In genomic region chr4:94451669-94452475, GRCh38 we compare ENCODE assay signal across 1 cellular context.
A peak's percentile ranks its signal among the peaks of the same experiment; 100 is the strongest.
TF ChIP-seq lines count a peak whose summit lies in the region.

PDLIM5 (plus strand) TSS chr4:94451942; CDS start chr4:94455289, 3,347 bp downstream.

TF ChIP-seq in HepG2, 621 proteins besides CTCF, POLR2A, EP300 and RAD21 (continued from another document and continues in another):
- no peak for TF ChIP-seq ZBTB10 (CRISPR knock-in tag; IDR thresholded peaks at IDR 0.05; ENCODE audit: borderline replicate concordance)
- TF ChIP-seq ATF6 (CRISPR knock-in tag; conservative IDR thresholded peaks at IDR 0.05): no peak
- TF ChIP-seq ZNF234 (CRISPR knock-in tag; conservative IDR thresholded peaks at IDR 0.05): no peak
- TF ChIP-seq ZNF24 (IDR thresholded peaks at IDR 0.05): no peak
- no peak for TF ChIP-seq PHF21A (CRISPR knock-in tag; IDR thresholded peaks at IDR 0.05)
- TF ChIP-seq PLSCR1 (CRISPR knock-in tag; IDR thresholded peaks at IDR 0.05; ENCODE audit: borderline replicate concordance): no peak
- TF ChIP-seq ZNF652 (CRISPR knock-in tag; IDR thresholded peaks at IDR 0.05; ENCODE audit: borderline replicate concordance, low read depth): no peak
- TF ChIP-seq ZXDC (CRISPR knock-in tag; IDR thresholded peaks at IDR 0.05): 0 out of 2 replicates have a peak, but pooled peaks have one; percentile 22
- no peak for TF ChIP-seq DDIT3 (CRISPR knock-in tag; IDR thresholded peaks at IDR 0.05)
- TF ChIP-seq BHLHE40 (IDR thresholded peaks at IDR 0.05; ENCODE audit: low read length): no peak
- no peak for TF ChIP-seq GATAD2A (CRISPR knock-in tag; IDR thresholded peaks at IDR 0.05)
- no peak for TF ChIP-seq CEBPB (IDR thresholded peaks at IDR 0.05; ENCODE audit: borderline replicate concordance, low read depth, low read length)
- TF ChIP-seq MTF1 (CRISPR knock-in tag; IDR thresholded peaks at IDR 0.05): no peak
- TF ChIP-seq BCLAF1 (IDR thresholded peaks at IDR 0.05): no peak
- no peak for TF ChIP-seq FOXK2 (IDR thresholded peaks at IDR 0.05)
- peak; percentile 70; the same call in 1 of the 2 replicates for TF ChIP-seq ZNF746 (CRISPR knock-in tag; IDR thresholded peaks at IDR 0.05)
- TF ChIP-seq MYC (CRISPR knock-in tag; IDR thresholded peaks at IDR 0.05; ENCODE audit: borderline replicate concordance): peak; percentile 84; the same call in 1 of the 2 replicates
- no peak for TF ChIP-seq NONO (IDR thresholded peaks at IDR 0.05)
- peak; percentile 75 for TF ChIP-seq NONO (CRISPR knock-in tag; conservative IDR thresholded peaks at IDR 0.05)
- TF ChIP-seq ZNF446 (CRISPR knock-in tag; IDR thresholded peaks at IDR 0.05): 0 out of 2 replicates have a peak, but pooled peaks have one; percentile 31
- 0 out of 2 replicates have a peak, but pooled peaks have one; percentile 40 for TF ChIP-seq TMF1 (CRISPR knock-in tag; IDR thresholded peaks at IDR 0.05; ENCODE audit: low read depth)
- TF ChIP-seq ZNF44 (CRISPR knock-in tag; IDR thresholded peaks at IDR 0.05): no peak
- no peak for TF ChIP-seq ZMYM3 (CRISPR knock-in tag; IDR thresholded peaks at IDR 0.05)
- TF ChIP-seq ZNF678 (CRISPR knock-in tag; IDR thresholded peaks at IDR 0.05): no peak
- TF ChIP-seq ZNF543 (CRISPR knock-in tag; IDR thresholded peaks at IDR 0.05): no peak
- TF ChIP-seq ZNF335 (CRISPR knock-in tag; IDR thresholded peaks at IDR 0.05): no peak; the same call in 1 of the 2 replicates
- TF ChIP-seq YEATS2 (CRISPR knock-in tag; IDR thresholded peaks at IDR 0.05; ENCODE audit: borderline replicate concordance): peak; percentile 30; the same call in 1 of the 2 replicates
- TF ChIP-seq CC2D1A (CRISPR knock-in tag; IDR thresholded peaks at IDR 0.05): no peak
- no peak; the same call in 1 of the 2 replicates for TF ChIP-seq ZNF430 (CRISPR knock-in tag; IDR thresholded peaks at IDR 0.05)
- TF ChIP-seq SMYD3 (CRISPR knock-in tag; IDR thresholded peaks at IDR 0.05): no peak
- TF ChIP-seq ZBTB4 (CRISPR knock-in tag; IDR thresholded peaks at IDR 0.05; ENCODE audit: borderline replicate concordance): no peak
- TF ChIP-seq ADNP (CRISPR knock-in tag; IDR thresholded peaks at IDR 0.05): no peak
- TF ChIP-seq MEIS1 (CRISPR knock-in tag; IDR thresholded peaks at IDR 0.05; ENCODE audit: borderline replicate concordance): no peak
- no peak for TF ChIP-seq PHB2 (IDR thresholded peaks at IDR 0.05; ENCODE audit: partially characterized antibody)
- TF ChIP-seq ZFP1 (CRISPR knock-in tag; IDR thresholded peaks at IDR 0.05): no peak
- 0 out of 2 replicates have a peak, but pooled peaks have one; percentile 13 for TF ChIP-seq KDM4B (CRISPR knock-in tag; IDR thresholded peaks at IDR 0.05)
- TF ChIP-seq BCL6 (CRISPR knock-in tag; IDR thresholded peaks at IDR 0.05): peak; percentile 62; the same call in 1 of the 2 replicates
- no peak; the same call in 1 of the 2 replicates for TF ChIP-seq CHD4 (IDR thresholded peaks at IDR 0.05; ENCODE audit: borderline replicate concordance, low read length)
- TF ChIP-seq MAX (IDR thresholded peaks at IDR 0.05): peak; percentile 80
- no peak for TF ChIP-seq GZF1 (CRISPR knock-in tag; IDR thresholded peaks at IDR 0.05)
- no peak for TF ChIP-seq NFRKB (IDR thresholded peaks at IDR 0.05)
- TF ChIP-seq ARNTL (CRISPR knock-in tag; IDR thresholded peaks at IDR 0.05): no peak
- 0 out of 2 replicates have a peak, but pooled peaks have one; percentile 69 for TF ChIP-seq LRRFIP1 (CRISPR knock-in tag; conservative IDR thresholded peaks at IDR 0.05)
- no peak for TF ChIP-seq NR2F6 (IDR thresholded peaks at IDR 0.05)
- no peak for TF ChIP-seq NR2F6 (CRISPR knock-in tag; IDR thresholded peaks at IDR 0.05)
